Comparison of ENCODE assay signal across 8 cellular contexts in the genomic region with DNA sequence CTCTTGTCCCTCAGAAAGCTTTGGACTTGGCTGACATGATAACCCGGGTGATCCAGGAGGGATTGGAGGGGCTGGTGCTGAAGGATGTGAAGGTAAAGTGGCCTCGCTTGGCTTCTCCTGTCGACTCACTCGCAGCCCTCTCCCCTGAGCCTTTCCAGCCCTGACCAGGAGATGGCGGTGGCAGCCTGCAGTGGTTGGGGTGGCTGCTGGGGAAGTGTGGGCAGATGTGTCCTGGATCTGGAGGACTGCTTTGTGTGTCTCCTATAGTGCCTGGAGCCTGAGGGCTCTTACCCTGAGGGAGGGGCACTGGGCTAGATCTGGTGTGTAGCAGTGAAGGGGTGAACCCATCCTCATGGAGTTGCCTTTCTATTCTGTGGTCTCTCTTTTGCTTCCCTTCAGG. TPM values are rescaled to one million over a fixed set of nuclear protein-coding genes. Genes with fewer than 3 reads are reported as not detected.
DNase-seq lines count a peak whose midpoint lies in the region; ATAC-seq and TF ChIP-seq lines count a peak whose summit lies in the region.

No MANE protein-coding gene starts in this region.

- peak; percentile 57 for ATAC-seq in HG02885 (IDR thresholded peaks at IDR 0.05; ENCODE audit: poor library complexity, unreplicated experiment)
- ATAC-seq in foreskin keratinocyte, result peak; percentile 88
- peak; percentile 38 for ATAC-seq in omental fat pad (ENCODE audit: low FRiP score)
- ATAC-seq in HG03378 (IDR thresholded peaks at IDR 0.05; ENCODE audit: unreplicated experiment), result no peak

- no peaks in the 10 kb centered on the region for H3K27me3 ChIP-seq in foreskin keratinocyte
- no peaks in the 10 kb centered on the region for H3K27me3 ChIP-seq in suprapubic skin

- TF ChIP-seq EP300 in suprapubic skin (IDR thresholded peaks at IDR 0.05), result no peak

- H3K27ac ChIP-seq in foreskin keratinocyte, result no peak overlapping the region
- H3K27ac ChIP-seq in suprapubic skin, result no peak overlapping the region

- 50% methylated on average over 5 of the region's 5 CpGs for WGBS in suprapubic skin

- TF ChIP-seq CTCF in foreskin keratinocyte (conservative IDR thresholded peaks at IDR 0.05) (peak; percentile 86), omental fat pad (IDR thresholded peaks at IDR 0.05) (no peak), suprapubic skin (IDR thresholded peaks at IDR 0.05) (peak; percentile 60 to 81)

- peaks cover 66% of the 10 kb centered on the region for H3K36me3 ChIP-seq in suprapubic skin

- TF ChIP-seq POLR2A in suprapubic skin (IDR thresholded peaks at IDR 0.05), result no peak

- H3K4me1 ChIP-seq in foreskin keratinocyte, result no peaks in the 10 kb centered on the region
- H3K4me1 ChIP-seq in suprapubic skin, result peaks cover 13% of the 10 kb centered on the region

- H3K9me3 ChIP-seq in suprapubic skin, result no peaks in the 10 kb centered on the region

- DNase-seq in DMS53 treated with DMSO at 0.1 percent for 48 hours (lab: John Stamatoyannopoulos, UW; ENCODE audit: unreplicated experiment), result peak; percentile 2
- peak; percentile 68 for DNase-seq in RPMI8226
- DNase-seq in activated gamma-delta T cell (lab: John Stamatoyannopoulos, UW), result peak; percentile 32
- DNase-seq in foreskin keratinocyte, result peak; percentile 13 to 29
- no peak for DNase-seq in omental fat pad (ENCODE audit: low spot score)
- peak; percentile 75 to 83 for DNase-seq in suprapubic skin (ENCODE audit: low spot score in 2 of 2)

- H3K4me3 ChIP-seq in suprapubic skin, result no peak overlapping the region

RNA-seq across cellular contexts. Expression of a gene that starts 17.9 kb away (rescaled TPM):
- total RNA-seq in foreskin keratinocyte (27.7 and 28.0 TPM in 2 replicates), omental fat pad (10 to 100 TPM; 17.7 to 23.2 (median 20.0) TPM), suprapubic skin (10 to 100 TPM; 30.7 to 84.3 (median 40.9) TPM)
- polyA plus RNA-seq in foreskin keratinocyte, result 9.7 and 10.9 TPM in 2 replicates

RNA-seq across cellular contexts. Expression of a gene that starts 36.9 kb away (rescaled TPM):
- total RNA-seq in foreskin keratinocyte (9.0 and 9.9 TPM in 2 replicates), omental fat pad (10 to 100 TPM in 3 of 4 donors, 1 to 10 TPM in 1; 8.6 to 15.7 (median 10.8) TPM), suprapubic skin (10 to 100 TPM; 10.0 to 16.1 (median 11.9) TPM)
- 6.5 and 9.1 TPM in 2 replicates for polyA plus RNA-seq in foreskin keratinocyte

RNA-seq across cellular contexts. Expression of a gene that starts 36.9 kb away (rescaled TPM):
- total RNA-seq in foreskin keratinocyte (0.48 and 0.60 TPM in 2 replicates), omental fat pad (1 to 10 TPM; 2.4 to 4.6 (median 4.0) TPM), suprapubic skin (1 to 10 TPM in 3 of 4 donors, under 1 TPM in 1; 0.49 to 3.3 (median 1.5) TPM)
- polyA plus RNA-seq in foreskin keratinocyte, result 0.25 TPM in 2 replicates

Comparison
In these comparisons a context has a peak if more than half of its experiments do, and no peak if none do; other contexts are left out.
1. CTCF ChIP-seq: peak in foreskin keratinocyte (single experiment) and suprapubic skin (2 of 2); none in omental fat pad (0 of 3).